Comparison of ENCODE assay signal across 8 cellular contexts in the genomic region with DNA sequence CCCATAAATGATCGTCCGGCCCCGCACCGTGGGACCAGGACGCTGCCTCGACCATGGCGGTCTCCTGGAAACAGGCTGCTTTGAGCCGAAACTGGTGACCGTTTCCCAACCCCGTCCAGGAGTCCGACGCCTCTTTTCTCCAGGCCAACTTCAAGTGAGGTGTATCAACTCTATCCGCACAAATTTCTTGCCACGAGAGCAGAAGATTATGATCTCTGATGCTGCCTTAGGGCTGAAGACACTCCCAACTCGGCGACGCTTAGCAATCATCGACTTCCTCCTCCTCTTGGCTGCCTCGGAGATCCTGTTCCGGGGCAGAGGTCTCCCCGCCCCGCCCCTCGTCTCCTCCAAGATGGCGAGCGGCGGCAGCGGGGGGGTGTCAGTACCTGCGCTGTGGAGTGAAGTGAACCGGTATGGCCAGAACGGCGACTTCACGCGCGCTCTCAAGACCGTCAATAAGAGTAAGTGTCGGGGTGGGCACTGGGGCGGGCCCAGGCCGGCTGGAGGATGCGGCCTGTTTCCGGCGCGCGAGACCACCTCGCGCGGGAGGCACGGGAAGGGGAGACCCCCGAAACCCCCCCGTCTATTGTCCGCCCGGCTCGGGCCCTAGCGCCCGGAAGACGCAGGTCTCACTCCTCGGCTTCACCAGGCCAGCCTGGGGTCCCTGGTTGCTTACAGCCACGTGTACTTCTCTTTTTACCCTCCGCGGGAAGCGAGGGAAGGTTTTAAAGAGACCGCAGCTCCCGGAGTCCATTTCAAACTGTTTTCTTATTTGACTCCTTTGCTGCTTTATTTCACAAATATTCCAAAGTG. TPM values are rescaled to one million over a fixed set of nuclear protein-coding genes. Genes with fewer than 3 reads are reported as not detected.
A peak's percentile ranks its signal among the peaks of the same experiment; 100 is the strongest.
DNase-seq lines count a peak whose midpoint lies in the region; ATAC-seq and TF ChIP-seq lines count a peak whose summit lies in the region.

TSS of gene SRP72 (plus strand) at position 334 of the 813 bp plus-strand sequence. CDS start at position 353, 19 bp downstream.

- peak within 1 kb of the TSS; percentile 81 for H2AFZ ChIP-seq in OCI-LY7 (ENCODE audit: low read length)

- DNase-seq in D341Med (ENCODE audit: low spot score) (peak; percentile 93), OCI-LY7 (ENCODE audit: low spot score) (peak; percentile 90), activated T-cell treated with anti-CD3 and anti-CD28 coated beads for 24 hours (ENCODE audit: low read depth) (peak; percentile 85), epidermal melanocyte (ENCODE audit: insufficient read length, low spot score) (peak; percentile 89)
- peak; percentile 77 for DNase-seq in stimulated activated CD8-positive, alpha-beta memory T cell treated with anti-CD3 and anti-CD28 coated beads, Interleukin-4, amount 100 ng/mL, for 1 hour (ENCODE audit: low read depth in 2 of 2, low spot score in 1 of 2)

- H3K27ac ChIP-seq in HUES64 (ENCODE audit: low read depth, low read length) (peak within 1 kb of the TSS; percentile 84), OCI-LY7 (ENCODE audit: low read depth, low read length, poor library complexity, severe bottlenecking) (peak within 1 kb of the TSS; percentile 83)

- H3K4me3 ChIP-seq in HUES64 (ENCODE audit: low read length) (peak within 1 kb of the TSS; percentile 88), OCI-LY7 (ENCODE audit: low read depth, low read length, poor library complexity, severe bottlenecking) (peak within 1 kb of the TSS; percentile 99), mononuclear cell (ENCODE audit: low read length) (peak within 1 kb of the TSS; percentile 94)

- H3K27me3 ChIP-seq in HUES64 (ENCODE audit: insufficient read depth, low read length) (no peaks in the 10 kb centered on the region), mononuclear cell (ENCODE audit: insufficient read depth, low read length) (no peaks in the 10 kb centered on the region)

- H3K4me2 ChIP-seq in OCI-LY7 (ENCODE audit: low read length): peak within 1 kb of the TSS; percentile 94

- H3K9ac ChIP-seq in HUES64 (ENCODE audit: low read depth, low read length): peak within 1 kb of the TSS; percentile 86

- peak; percentile 91 for ATAC-seq in GM21447 (IDR thresholded peaks at IDR 0.05; ENCODE audit: unreplicated experiment)

- under 1% methylated on average over 62 of the region's 62 CpGs for WGBS in HUES64

- CTCF ChIA-PET in OCI-LY7 (lab: Charles Lee; ENCODE audit: unreplicated experiment): no interaction called here

- H3K36me3 ChIP-seq in HUES64 (ENCODE audit: insufficient read depth, low read length): peaks cover 39% of the 10 kb centered on the region
- H3K36me3 ChIP-seq in OCI-LY7 (ENCODE audit: insufficient read depth, low read length): peaks cover 50% of the 10 kb centered on the region

- POLR2A ChIA-PET in OCI-LY7 (lab: Charles Lee): interaction anchor here (0.7 to 2.7 kb wide), 15 partner anchors 8 to 513 kb away, joined by 3 to 38 read pairs (median 5); partner anchors contain the start of genes AASDH, PAICS and PPAT

- H3K9me2 ChIP-seq in OCI-LY7 (ENCODE audit: insufficient read depth, low read length): no peaks in the 10 kb centered on the region

- H4K20me1 ChIP-seq in OCI-LY7 (ENCODE audit: insufficient read depth, low read length): peaks cover 17% of the 10 kb centered on the region; the same call in 1 of the 2 replicates

- H3K4me1 ChIP-seq in HUES64 (ENCODE audit: insufficient read depth, low read length): peaks cover 15% of the 10 kb centered on the region; the same call in 1 of the 2 replicates
- peaks cover 36% of the 10 kb centered on the region for H3K4me1 ChIP-seq in OCI-LY7 (ENCODE audit: insufficient read depth, low read length, poor library complexity, severe bottlenecking)
- peaks cover 34% of the 10 kb centered on the region for H3K4me1 ChIP-seq in mononuclear cell (ENCODE audit: insufficient read depth, low read length)

- intact Hi-C loops in OCI-LY7 (cut with micrococcal nuclease; ENCODE audit: unreplicated experiment): loop anchor here (1.0 to 2.0 kb wide), 2 partner anchors 31 to 511 kb away; partner anchors contain the start of genes PAICS and POLR2B

- H3K9me3 ChIP-seq in HUES64 (ENCODE audit: insufficient read depth, low read depth, low read length) (no peaks in the 10 kb centered on the region), OCI-LY7 (ENCODE audit: low read length) (no peaks in the 10 kb centered on the region), mononuclear cell (ENCODE audit: low read depth, low read length) (no peaks in the 10 kb centered on the region)

- no TSS peak for BruUV-seq in OCI-LY7 (replicated peaks; lab: Mats Ljungman, UMichigan)

- no peak for TF ChIP-seq CTCF in OCI-LY7 (conservative IDR thresholded peaks at IDR 0.05; ENCODE audit: low read length)

- H3K79me2 ChIP-seq in OCI-LY7 (ENCODE audit: insufficient read depth, low read depth, low read length): peaks cover 81% of the 10 kb centered on the region

RNA-seq across cellular contexts. Expression of gene SRP72, which starts in this region (rescaled TPM):
- polyA plus RNA-seq in HUES64 (2013, experiment 1 of 2): 96.8 TPM
- polyA plus RNA-seq in HUES64 (2013, experiment 2 of 2): 96.0 TPM
- total RNA-seq in OCI-LY7 (2014; rRNA removed; shearing (Covaris generic)): 53.5 and 65.8 TPM in 2 replicates
- total RNA-seq in OCI-LY7 (2022) (166 and 177 TPM in 2 replicates), mononuclear cell (104 TPM)

Comparison
In these comparisons a context has a peak if more than half of its experiments do, and no peak if none do; other contexts are left out.
1. Peak in every context shown above with its lines: DNase-seq, ATAC-seq, H3K4me3 ChIP-seq and H3K27ac ChIP-seq.